In genomic region chr17:79822583-79823124, GRCh38 we compare ENCODE assay signal across 1 cellular context.
TF ChIP-seq lines count a peak whose summit lies in the region.

No MANE protein-coding gene starts in this region.

TF ChIP-seq in HepG2, 621 proteins besides CTCF, POLR2A, EP300 and RAD21 (continued from another document and continues in another):
- TF ChIP-seq NCOR1 (IDR thresholded peaks at IDR 0.05; ENCODE audit: borderline replicate concordance, low read length) (peak; percentile 67; the same call in 1 of the 2 replicates), ATF7 (IDR thresholded peaks at IDR 0.05) (no peak), ATF7 (CRISPR knock-in tag; IDR thresholded peaks at IDR 0.05) (no peak), KAT8 (CRISPR knock-in tag; IDR thresholded peaks at IDR 0.05) (peak; percentile 84; the same call in 1 of the 2 replicates), TARDBP (CRISPR knock-in tag; IDR thresholded peaks at IDR 0.05) (peak; percentile 78; the same call in 1 of the 2 replicates), KLF6 (CRISPR knock-in tag; IDR thresholded peaks at IDR 0.05) (peak; percentile 89; the same call in 1 of the 2 replicates), REST (IDR thresholded peaks at IDR 0.05; ENCODE audit: borderline replicate concordance in 1 of 2, low read depth in 1 of 2, low read length in 2 of 2) (no peak), KAT7 (CRISPR knock-in tag; IDR thresholded peaks at IDR 0.05; ENCODE audit: borderline replicate concordance) (no peak; the same call in 1 of the 2 replicates), TGIF2 (CRISPR knock-in tag; IDR thresholded peaks at IDR 0.05) (peak; percentile 55; the same call in 1 of the 2 replicates), TERF1 (CRISPR knock-in tag; IDR thresholded peaks at IDR 0.05) (no peak), NFYB (CRISPR knock-in tag; IDR thresholded peaks at IDR 0.05) (peak; percentile 31; the same call in 1 of the 2 replicates), FOXJ3 (CRISPR knock-in tag; IDR thresholded peaks at IDR 0.05; ENCODE audit: borderline replicate concordance) (peak; percentile 91), NBN (conservative IDR thresholded peaks at IDR 0.05) (no peak), ARID4A (CRISPR knock-in tag; IDR thresholded peaks at IDR 0.05; ENCODE audit: borderline replicate concordance) (peak; percentile 68; the same call in 1 of the 2 replicates), GLI4 (CRISPR knock-in tag; IDR thresholded peaks at IDR 0.05; ENCODE audit: borderline replicate concordance) (no peak), HNF4A (CRISPR knock-in tag; IDR thresholded peaks at IDR 0.05) (peak; percentile 95), ZNF670 (CRISPR knock-in tag; IDR thresholded peaks at IDR 0.05; ENCODE audit: borderline replicate concordance) (no peak), ZNF652 (CRISPR knock-in tag; IDR thresholded peaks at IDR 0.05; ENCODE audit: borderline replicate concordance, low read depth) (peak; percentile 65; the same call in 1 of the 2 replicates), RFXANK (CRISPR knock-in tag; IDR thresholded peaks at IDR 0.05) (0 out of 2 replicates have a peak, but pooled peaks have one; percentile 37), STAG1 (CRISPR knock-in tag; IDR thresholded peaks at IDR 0.05) (no peak), ZFX (CRISPR knock-in tag; IDR thresholded peaks at IDR 0.05; ENCODE audit: low read depth) (peak; percentile 70), JUN (CRISPR knock-in tag; IDR thresholded peaks at IDR 0.05) (no peak), ZBTB25 (CRISPR knock-in tag; IDR thresholded peaks at IDR 0.05) (peak; percentile 92), RXRB (CRISPR knock-in tag; IDR thresholded peaks at IDR 0.05; ENCODE audit: borderline replicate concordance) (peak; percentile 98), GATA4 (IDR thresholded peaks at IDR 0.05; ENCODE audit: borderline replicate concordance, low read depth) (0 out of 2 replicates have a peak, but pooled peaks have one; percentile 48), ZNF292 (CRISPR knock-in tag; IDR thresholded peaks at IDR 0.05; ENCODE audit: borderline replicate concordance, low read depth) (peak; percentile 30; the same call in 1 of the 2 replicates), NFRKB (IDR thresholded peaks at IDR 0.05) (no peak), ETV6 (CRISPR knock-in tag; conservative IDR thresholded peaks at IDR 0.05) (no peak), ZNF180 (CRISPR knock-in tag; IDR thresholded peaks at IDR 0.05; ENCODE audit: borderline replicate concordance, low read depth) (no peak), ZNF589 (CRISPR knock-in tag; conservative IDR thresholded peaks at IDR 0.05) (no peak), ADNP (CRISPR knock-in tag; IDR thresholded peaks at IDR 0.05) (no peak), NKX3-1 (CRISPR knock-in tag; IDR thresholded peaks at IDR 0.05) (peak; percentile 78; the same call in 1 of the 2 replicates), ATF7-NPFF (CRISPR knock-in tag; IDR thresholded peaks at IDR 0.05; ENCODE audit: low read depth) (no peak), ZMYM3 (CRISPR knock-in tag; IDR thresholded peaks at IDR 0.05) (peak; percentile 91; the same call in 1 of the 2 replicates), ZGPAT (CRISPR knock-in tag; IDR thresholded peaks at IDR 0.05) (peak; percentile 89; the same call in 1 of the 2 replicates), ZNF563 (CRISPR knock-in tag; IDR thresholded peaks at IDR 0.05) (peak; percentile 62; the same call in 1 of the 2 replicates), MBNL3 (CRISPR knock-in tag; conservative IDR thresholded peaks at IDR 0.05) (no peak), MAFF (IDR thresholded peaks at IDR 0.05; ENCODE audit: low read depth, low read length) (no peak), CERS6 (CRISPR knock-in tag; IDR thresholded peaks at IDR 0.05) (no peak), ZNF841 (CRISPR knock-in tag; IDR thresholded peaks at IDR 0.05; ENCODE audit: borderline replicate concordance) (no peak), ZNF33A (CRISPR knock-in tag; IDR thresholded peaks at IDR 0.05; ENCODE audit: borderline replicate concordance) (no peak), ZNF766 (CRISPR knock-in tag; IDR thresholded peaks at IDR 0.05; ENCODE audit: borderline replicate concordance) (peak; percentile 87; the same call in 1 of the 2 replicates), ZNF337 (CRISPR knock-in tag; IDR thresholded peaks at IDR 0.05; ENCODE audit: borderline replicate concordance, low read depth) (0 out of 2 replicates have a peak, but pooled peaks have one; percentile 28), ZNF570 (CRISPR knock-in tag; IDR thresholded peaks at IDR 0.05; ENCODE audit: borderline replicate concordance) (no peak), SNAPC2 (CRISPR knock-in tag; IDR thresholded peaks at IDR 0.05) (no peak), HBP1 (CRISPR knock-in tag; IDR thresholded peaks at IDR 0.05; ENCODE audit: low read depth) (peak; percentile 85; the same call in 1 of the 2 replicates), ZNF20 (CRISPR knock-in tag; IDR thresholded peaks at IDR 0.05) (no peak), KLF11 (CRISPR knock-in tag; IDR thresholded peaks at IDR 0.05) (peak; percentile 68; the same call in 1 of the 2 replicates), FOXA3 (CRISPR knock-in tag; IDR thresholded peaks at IDR 0.05) (peak; percentile 92), ZNF549 (CRISPR knock-in tag; IDR thresholded peaks at IDR 0.05) (no peak), ZNF713 (CRISPR knock-in tag; IDR thresholded peaks at IDR 0.05) (no peak), DMAP1 (CRISPR knock-in tag; IDR thresholded peaks at IDR 0.05) (peak; percentile 51; the same call in 1 of the 2 replicates), SNRNP70 (IDR thresholded peaks at IDR 0.05; ENCODE audit: low read depth, low read length) (no peak), HNRNPLL (IDR thresholded peaks at IDR 0.05; ENCODE audit: low read depth, low read length, poor library complexity, severe bottlenecking) (no peak), ZNF747 (CRISPR knock-in tag; IDR thresholded peaks at IDR 0.05; ENCODE audit: borderline replicate concordance) (peak; percentile 58; the same call in 1 of the 2 replicates), RFX3 (CRISPR knock-in tag; IDR thresholded peaks at IDR 0.05) (no peak)
- TF ChIP-seq, protein P1, sequence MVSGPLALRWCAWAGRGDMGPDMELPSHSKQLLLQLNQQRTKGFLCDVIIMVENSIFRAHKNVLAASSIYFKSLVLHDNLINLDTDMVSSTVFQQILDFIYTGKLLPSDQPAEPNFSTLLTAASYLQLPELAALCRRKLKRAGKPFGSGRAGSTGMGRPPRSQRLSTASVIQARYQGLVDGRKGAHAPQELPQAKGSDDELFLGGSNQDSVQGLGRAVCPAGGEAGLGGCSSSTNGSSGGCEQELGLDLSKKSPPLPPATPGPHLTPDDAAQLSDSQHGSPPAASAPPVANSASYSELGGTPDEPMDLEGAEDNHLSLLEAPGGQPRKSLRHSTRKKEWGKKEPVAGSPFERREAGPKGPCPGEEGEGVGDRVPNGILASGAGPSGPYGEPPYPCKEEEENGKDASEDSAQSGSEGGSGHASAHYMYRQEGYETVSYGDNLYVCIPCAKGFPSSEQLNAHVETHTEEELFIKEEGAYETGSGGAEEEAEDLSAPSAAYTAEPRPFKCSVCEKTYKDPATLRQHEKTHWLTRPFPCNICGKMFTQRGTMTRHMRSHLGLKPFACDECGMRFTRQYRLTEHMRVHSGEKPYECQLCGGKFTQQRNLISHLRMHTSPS (CRISPR knock-in tag; IDR thresholded peaks at IDR 0.05; ENCODE audit: low read depth) = peak; percentile 84
